11 cellular contexts compared by ENCODE assay signal in genomic region chr4:144645102-144645469, GRCh38. TPM values are rescaled to one million over a fixed set of nuclear protein-coding genes. Genes with fewer than 3 reads are reported as not detected.
DNase-seq lines count a peak whose midpoint lies in the region; ATAC-seq lines count a peak whose summit lies in the region.
"Had no signal": no experiment of that assay in that cellular context is flagged by ENCODE, and none has a peak within 500 bp of the region (broad histone marks: within the 10 kb centered on the region; RNA-seq: fewer than 3 reads in every experiment).

No MANE protein-coding gene starts in this region.

- no peak for ATAC-seq in T-helper 17 cell
- ATAC-seq in left ventricle myocardium superior: no peak
- no peak for ATAC-seq in HG02623 (IDR thresholded peaks at IDR 0.05; ENCODE audit: unreplicated experiment)

- H3K4me3 Mint-ChIP-seq in T-helper 17 cell: peak overlapping the region; percentile 65

- H3K4me3 ChIP-seq in rectal smooth muscle tissue (ENCODE audit: low read length): peak overlapping the region; percentile 33

- peaks cover 2% of the 10 kb centered on the region for H3K4me1 ChIP-seq in rectal smooth muscle tissue (ENCODE audit: control insufficient read depth, insufficient read depth, low read length)

- no peak overlapping the region for H3K27ac Mint-ChIP-seq in T-helper 17 cell

- H3K36me3 ChIP-seq in rectal smooth muscle tissue (ENCODE audit: control insufficient read depth, insufficient read depth, low read length): no peaks in the 10 kb centered on the region

- no peak overlapping the region for H3K9ac ChIP-seq in rectal smooth muscle tissue (ENCODE audit: low read length)

- no peaks in the 10 kb centered on the region for H3K9me3 ChIP-seq in T-helper 17 cell (ENCODE audit: control insufficient read depth, low read length, poor library complexity, severe bottlenecking)

- intact Hi-C loops in left ventricle myocardium superior (cut with micrococcal nuclease): no loop called here

- no peak overlapping the region for H3K27ac ChIP-seq in rectal smooth muscle tissue (ENCODE audit: low read depth, low read length)

- peaks cover 12% of the 10 kb centered on the region for H3K4me1 Mint-ChIP-seq in T-helper 17 cell

- DNase-seq in D341Med (ENCODE audit: low spot score) (peak; percentile 36), T-helper 17 cell (no peak), left ventricle myocardium superior (peak; percentile 32), NOMO-1 treated with DMSO at 0.1 percent for 48 hours (lab: John Stamatoyannopoulos, UW; ENCODE audit: unreplicated experiment) (no peak), CD1c-positive myeloid dendritic cell (ENCODE audit: extremely low spot score) (no peak), mucosa of gallbladder (ENCODE audit: low spot score) (no peak)
- DNase-seq: activated CD4-positive, alpha-beta T cell treated with anti-CD3 and anti-CD28 coated beads for 48 hours; GOT3; MV-4-11 had no signal

- peaks cover 56% of the 10 kb centered on the region for H3K27me3 Mint-ChIP-seq in T-helper 17 cell

- H3K27me3 ChIP-seq in rectal smooth muscle tissue (ENCODE audit: control insufficient read depth, insufficient read depth, low read length): peaks cover 19% of the 10 kb centered on the region

- peaks cover 2% of the 10 kb centered on the region for H3K36me3 Mint-ChIP-seq in T-helper 17 cell (ENCODE audit: low read depth)

RNA-seq across cellular contexts. Expression of gene HHIP, which starts 0.9 kb away (rescaled TPM):
- not detected for total RNA-seq in T-helper 17 cell
- total RNA-seq in left ventricle myocardium superior: not detected
- total RNA-seq in mucosa of gallbladder: 9.5 TPM

Comparison
In these comparisons a context has a peak if more than half of its experiments do, and no peak if none do; other contexts are left out.
1. DNase-seq: peak in D341Med (single experiment) and left ventricle myocardium superior (single experiment); none in T-helper 17 cell (0 of 3), NOMO-1 treated with DMSO at 0.1 percent for 48 hours (single experiment), CD1c-positive myeloid dendritic cell (single experiment) and mucosa of gallbladder (single experiment).